In genomic region chr17:76714822-76715461, GRCh38 we compare ENCODE assay signal across 8 cellular contexts. TPM values are rescaled to one million over a fixed set of nuclear protein-coding genes. Genes with fewer than 3 reads are reported as not detected.
DNase-seq lines count a peak whose midpoint lies in the region; ATAC-seq and TF ChIP-seq lines count a peak whose summit lies in the region.

No MANE protein-coding gene starts in this region.

- H3K27me3 ChIP-seq in muscle layer of duodenum (ENCODE audit: low read depth, low read length): no peaks in the 10 kb centered on the region

- CTCF ChIA-PET in activated CD8-positive, alpha-beta T cell treated with anti-CD3 and anti-CD28 coated beads for 36 hours (lab: Charles Lee): interaction anchor here (0.6 to 6.8 kb wide), 12 partner anchors 11 to 192 kb away, joined by 3 to 83 read pairs (median 8); partner anchors contain the start of genes JMJD6, METTL23 and MFSD11

- peaks cover 48 to 66% of the 10 kb centered on the region in 2 donors for H3K36me3 ChIP-seq in muscle layer of duodenum (ENCODE audit: control insufficient read depth in 1 of 2, insufficient read depth in 2 of 2, low read length in 2 of 2)

- no peaks in the 10 kb centered on the region for H3K9me3 ChIP-seq in muscle layer of duodenum (ENCODE audit: control insufficient read depth in 1 of 2, low read length in 2 of 2)

- H3K4me3 ChIP-seq in muscle layer of duodenum (ENCODE audit: low read depth in 1 of 2, low read length in 2 of 2): no peak overlapping the region

- peak overlapping the region; percentile 46 for H3K27ac ChIP-seq in muscle layer of duodenum (ENCODE audit: low read length)

- intact Hi-C loops in activated CD8-positive, alpha-beta T cell treated with anti-CD3 and anti-CD28 coated beads for 36 hours (cut with micrococcal nuclease): no loop called here

- H3K4me1 Mint-ChIP-seq in activated CD8-positive, alpha-beta T cell treated with anti-CD3 and anti-CD28 coated beads for 36 hours (ENCODE audit: low read depth): peaks cover 61% of the 10 kb centered on the region
- peaks cover 33% of the 10 kb centered on the region for H3K4me1 Mint-ChIP-seq in stimulated activated memory B cell treated with anti-CD40 and anti-IgM and Interleukin-4, amounts not matched to agents 10 μg/mL and 1 μg/mL and 100 μg/mL, for 72 hours

- no peaks in the 10 kb centered on the region for H3K27me3 Mint-ChIP-seq in activated CD8-positive, alpha-beta T cell treated with anti-CD3 and anti-CD28 coated beads for 36 hours
- no peaks in the 10 kb centered on the region for H3K27me3 Mint-ChIP-seq in stimulated activated memory B cell treated with anti-CD40 and anti-IgM and Interleukin-4, amounts not matched to agents 10 μg/mL and 1 μg/mL and 100 μg/mL, for 72 hours

- POLR2A ChIA-PET in activated CD8-positive, alpha-beta T cell treated with anti-CD3 and anti-CD28 coated beads for 36 hours (lab: Charles Lee): interaction anchor here (0.7 to 10.1 kb wide), 6 partner anchors 12 to 157 kb away, joined by 3 to 111 read pairs (median 5); partner anchors contain the start of genes JMJD6, METTL23, MFSD11 and SRSF2

- no peak for ATAC-seq in activated CD8-positive, alpha-beta T cell treated with anti-CD3 and anti-CD28 coated beads for 36 hours
- ATAC-seq in stimulated activated memory B cell treated with anti-CD40 and anti-IgM and Interleukin-4, amounts not matched to agents 10 μg/mL and 1 μg/mL and 100 μg/mL, for 72 hours: peak; percentile 63

- TF ChIP-seq CTCF in activated CD8-positive, alpha-beta T cell treated with anti-CD3 and anti-CD28 coated beads for 36 hours (IDR thresholded peaks at IDR 0.05): peak; percentile 88

- peak overlapping the region; percentile 53 for H3K4me3 Mint-ChIP-seq in activated CD8-positive, alpha-beta T cell treated with anti-CD3 and anti-CD28 coated beads for 36 hours
- H3K4me3 Mint-ChIP-seq in stimulated activated memory B cell treated with anti-CD40 and anti-IgM and Interleukin-4, amounts not matched to agents 10 μg/mL and 1 μg/mL and 100 μg/mL, for 72 hours: peak overlapping the region; percentile 1

- peaks cover 4 to 37% of the 10 kb centered on the region in 2 donors for H3K4me1 ChIP-seq in muscle layer of duodenum (ENCODE audit: control insufficient read depth in 1 of 2, insufficient read depth in 2 of 2, low read length in 2 of 2)

- H3K36me3 Mint-ChIP-seq in activated CD8-positive, alpha-beta T cell treated with anti-CD3 and anti-CD28 coated beads for 36 hours (ENCODE audit: low read depth): peaks cover 56% of the 10 kb centered on the region
- H3K36me3 Mint-ChIP-seq in stimulated activated memory B cell treated with anti-CD40 and anti-IgM and Interleukin-4, amounts not matched to agents 10 μg/mL and 1 μg/mL and 100 μg/mL, for 72 hours: peaks cover 58% of the 10 kb centered on the region

- peak overlapping the region; percentile 92 for H3K27ac Mint-ChIP-seq in activated CD8-positive, alpha-beta T cell treated with anti-CD3 and anti-CD28 coated beads for 36 hours
- peak overlapping the region; percentile 80 for H3K27ac Mint-ChIP-seq in stimulated activated memory B cell treated with anti-CD40 and anti-IgM and Interleukin-4, amounts not matched to agents 10 μg/mL and 1 μg/mL and 100 μg/mL, for 72 hours

- H3K9me3 Mint-ChIP-seq in activated CD8-positive, alpha-beta T cell treated with anti-CD3 and anti-CD28 coated beads for 36 hours: no peaks in the 10 kb centered on the region
- no peaks in the 10 kb centered on the region for H3K9me3 Mint-ChIP-seq in stimulated activated memory B cell treated with anti-CD40 and anti-IgM and Interleukin-4, amounts not matched to agents 10 μg/mL and 1 μg/mL and 100 μg/mL, for 72 hours

- peak; percentile 53 for DNase-seq in ELF-1 (ENCODE audit: low read depth, low spot score)
- peak; percentile 13 for DNase-seq in NCI-H1105 (lab: John Stamatoyannopoulos, UW)
- DNase-seq in activated CD8-positive, alpha-beta T cell treated with anti-CD3 and anti-CD28 coated beads for 36 hours: peak; percentile 90
- DNase-seq in effector CD8-positive, alpha-beta T cell (lab: John Stamatoyannopoulos, UW): peak; percentile 76
- DNase-seq in DMS79 (lab: John Stamatoyannopoulos, UW): no peak
- no peak for DNase-seq in LoVo (ENCODE audit: low spot score)

RNA-seq across cellular contexts. Expression of gene MXRA7, which starts 4.2 kb away (rescaled TPM):
- 1 to 10 TPM; 8.4 to 8.6 TPM for total RNA-seq in activated CD8-positive, alpha-beta T cell treated with anti-CD3 and anti-CD28 coated beads for 36 hours

RNA-seq across cellular contexts. Expression of gene JMJD6, which starts 11.5 kb away (rescaled TPM):
- 10 to 100 TPM; 77.9 to 80.3 TPM for total RNA-seq in activated CD8-positive, alpha-beta T cell treated with anti-CD3 and anti-CD28 coated beads for 36 hours

RNA-seq across cellular contexts. Expression of gene METTL23, which starts 11.7 kb away (rescaled TPM):
- 10 to 100 TPM; 30.7 to 30.9 TPM for total RNA-seq in activated CD8-positive, alpha-beta T cell treated with anti-CD3 and anti-CD28 coated beads for 36 hours

RNA-seq across cellular contexts. Expression of gene SRSF2, which starts 22.2 kb away (rescaled TPM):
- 100 to 1,000 TPM; 344 to 364 TPM for total RNA-seq in activated CD8-positive, alpha-beta T cell treated with anti-CD3 and anti-CD28 coated beads for 36 hours

RNA-seq across cellular contexts. Expression of gene MFSD11, which starts 23.0 kb away (rescaled TPM):
- 10 to 100 TPM; 17.0 to 17.6 TPM for total RNA-seq in activated CD8-positive, alpha-beta T cell treated with anti-CD3 and anti-CD28 coated beads for 36 hours

Comparison
In these comparisons a context has a peak if more than half of its experiments do, and no peak if none do; other contexts are left out.
1. DNase-seq: peak in ELF-1 (single experiment), NCI-H1105 (single experiment), activated CD8-positive, alpha-beta T cell treated with anti-CD3 and anti-CD28 coated beads for 36 hours (single experiment) and effector CD8-positive, alpha-beta T cell (single experiment); none in DMS79 (single experiment) and LoVo (single experiment).